Comparison of ENCODE assay signal across 9 cellular contexts in genomic region chr9:5186416-5187169, GRCh38. TPM values are rescaled to one million over a fixed set of nuclear protein-coding genes. Genes with fewer than 3 reads are reported as not detected.
DNase-seq lines count a peak whose midpoint lies in the region; TF ChIP-seq lines count a peak whose summit lies in the region.
"Had no signal": no experiment of that assay in that cellular context is flagged by ENCODE, and none has a peak within 500 bp of the region (broad histone marks: within the 10 kb centered on the region; RNA-seq: fewer than 3 reads in every experiment).

No MANE protein-coding gene starts in this region.

- H3K4me3 Mint-ChIP-seq in activated CD4-positive, alpha-beta memory T cell treated with anti-CD3 and anti-CD28 coated beads, Interleukin-2, amount 10 ng/mL, durations not matched to agents 7 days and 5 days, result no peak overlapping the region
- no peak overlapping the region for H3K4me3 Mint-ChIP-seq in endothelial cell (ENCODE audit: unreplicated experiment)

- H3K27ac ChIP-seq in substantia nigra (ENCODE audit: low read depth, low read length, poor library complexity, severe bottlenecking), result no peak overlapping the region

- peaks cover 19% of the 10 kb centered on the region for H3K4me1 Mint-ChIP-seq in activated CD4-positive, alpha-beta memory T cell treated with anti-CD3 and anti-CD28 coated beads, Interleukin-2, amount 10 ng/mL, durations not matched to agents 7 days and 5 days
- H3K4me1 Mint-ChIP-seq in endothelial cell (ENCODE audit: unreplicated experiment), result no peaks in the 10 kb centered on the region

- H3K27me3 Mint-ChIP-seq in activated CD4-positive, alpha-beta memory T cell treated with anti-CD3 and anti-CD28 coated beads, Interleukin-2, amount 10 ng/mL, durations not matched to agents 7 days and 5 days, result no peaks in the 10 kb centered on the region
- peaks cover 3% of the 10 kb centered on the region for H3K27me3 Mint-ChIP-seq in endothelial cell (ENCODE audit: unreplicated experiment)

- TF ChIP-seq CTCF in endothelial cell (IDR thresholded peaks at IDR 0.05; ENCODE audit: unreplicated experiment), result peak; percentile 72

- CTCF ChIA-PET in activated CD4-positive, alpha-beta memory T cell treated with anti-CD3 and anti-CD28 coated beads, Interleukin-2, amount 10 ng/mL, durations not matched to agents 7 days and 5 days (lab: Charles Lee), result interaction anchor here (0.6 to 5.7 kb wide), 28 partner anchors 8 to 427 kb away, joined by 3 to 75 read pairs (median 5); partner anchors contain the start of genes CD274 and PLGRKT

- no peaks in the 10 kb centered on the region for H3K36me3 ChIP-seq in H7 (replicated peaks; ENCODE audit: control insufficient read depth, insufficient read depth, low read length)

- no peaks in the 10 kb centered on the region for H3K27me3 ChIP-seq in H7 (ENCODE audit: control insufficient read depth, insufficient read depth, low read length)

- H3K4me3 ChIP-seq in H7 (ENCODE audit: insufficient read depth, low read depth, low read length), result no peak overlapping the region

- no peaks in the 10 kb centered on the region for H3K36me3 Mint-ChIP-seq in activated CD4-positive, alpha-beta memory T cell treated with anti-CD3 and anti-CD28 coated beads, Interleukin-2, amount 10 ng/mL, durations not matched to agents 7 days and 5 days (ENCODE audit: low read depth)
- H3K36me3 Mint-ChIP-seq in endothelial cell (ENCODE audit: low read depth, unreplicated experiment), result no peaks in the 10 kb centered on the region

- DNase-seq in CD1c-positive myeloid dendritic cell (ENCODE audit: extremely low spot score) (peak; percentile 60), H7 (peak; percentile 37), NCI-H446 treated with DMSO at 0.1 percent for 48 hours (lab: John Stamatoyannopoulos, UW) (peak; percentile 48), endothelial cell (ENCODE audit: low spot score) (peak; percentile 57), mucosa of gallbladder (ENCODE audit: low spot score) (peak; percentile 58), substantia nigra (lab: John Stamatoyannopoulos, UW) (peak in 28 of 49 donors; percentile 0 to 47 (median 17)), NCI-H2029 treated with DMSO at 0.1 percent for 48 hours (lab: John Stamatoyannopoulos, UW) (no peak)
- DNase-seq in activated CD4-positive, alpha-beta memory T cell treated with anti-CD3 and anti-CD28 coated beads, Interleukin-2, amount 10 ng/mL, durations not matched to agents 7 days and 5 days, result peak; percentile 70

- no peak overlapping the region for H3K27ac Mint-ChIP-seq in activated CD4-positive, alpha-beta memory T cell treated with anti-CD3 and anti-CD28 coated beads, Interleukin-2, amount 10 ng/mL, durations not matched to agents 7 days and 5 days
- H3K27ac Mint-ChIP-seq in endothelial cell (ENCODE audit: unreplicated experiment), result no peak overlapping the region

- no peaks in the 10 kb centered on the region for H3K9me3 Mint-ChIP-seq in activated CD4-positive, alpha-beta memory T cell treated with anti-CD3 and anti-CD28 coated beads, Interleukin-2, amount 10 ng/mL, durations not matched to agents 7 days and 5 days
- H3K9me3 Mint-ChIP-seq in endothelial cell (ENCODE audit: unreplicated experiment), result no peaks in the 10 kb centered on the region

- POLR2A ChIA-PET in activated CD4-positive, alpha-beta memory T cell treated with anti-CD3 and anti-CD28 coated beads, Interleukin-2, amount 10 ng/mL, durations not matched to agents 7 days and 5 days (lab: Charles Lee), result interaction anchor here (1.1 to 2.1 kb wide), 6 partner anchors 166 to 264 kb away, joined by 3 to 5 read pairs (median 4); partner anchors contain the start of genes CD274 and PLGRKT

RNA-seq across cellular contexts. Expression of gene INSL6, which starts 1.2 kb away (rescaled TPM):
- total RNA-seq in H7 (2014; rRNA removed; shearing (Covaris generic)), result not detected in 2 replicates
- not detected for total RNA-seq in activated CD4-positive, alpha-beta memory T cell treated with anti-CD3 and anti-CD28 coated beads, Interleukin-2, amount 10 ng/mL, durations not matched to agents 7 days and 5 days
- total RNA-seq in endothelial cell (ENCODE audit: unreplicated experiment) (not detected), mucosa of gallbladder (not detected)
- total RNA-seq: temporal lobe had no signal

RNA-seq across cellular contexts. Expression of gene INSL4, which starts 44.6 kb away (rescaled TPM):
- not detected in 2 replicates for total RNA-seq in H7 (2014; rRNA removed; shearing (Covaris generic))
- not detected for total RNA-seq in activated CD4-positive, alpha-beta memory T cell treated with anti-CD3 and anti-CD28 coated beads, Interleukin-2, amount 10 ng/mL, durations not matched to agents 7 days and 5 days
- total RNA-seq in endothelial cell (ENCODE audit: unreplicated experiment) (not detected), mucosa of gallbladder (not detected)
- total RNA-seq: temporal lobe had no signal
